In genomic region chrX:82748901-82749505, GRCh38 we compare ENCODE assay signal across 1 cellular context.
TF ChIP-seq lines count a peak whose summit lies in the region.

No MANE protein-coding gene starts in this region.

TF ChIP-seq in SK-N-SH treated with all-trans-retinoic acid at 6 μM for 48 hours, 23 proteins besides CTCF, POLR2A, EP300 and RAD21 (continued from another document):
- TF ChIP-seq POU6F1 (CRISPR knock-in tag; IDR thresholded peaks at IDR 0.05; ENCODE audit: borderline replicate concordance, low read depth), result no peak
- TF ChIP-seq PATZ1 (CRISPR knock-in tag; IDR thresholded peaks at IDR 0.05; ENCODE audit: borderline replicate concordance), result no peak
- TF ChIP-seq ISL1 (CRISPR knock-in tag; IDR thresholded peaks at IDR 0.05), result no peak
- no peak for TF ChIP-seq SNAI2 (CRISPR knock-in tag; IDR thresholded peaks at IDR 0.05)
- TF ChIP-seq ZNF70 (CRISPR knock-in tag; IDR thresholded peaks at IDR 0.05), result no peak
- no peak for TF ChIP-seq ZFP30 (CRISPR knock-in tag; IDR thresholded peaks at IDR 0.05)
